In the genomic region with DNA sequence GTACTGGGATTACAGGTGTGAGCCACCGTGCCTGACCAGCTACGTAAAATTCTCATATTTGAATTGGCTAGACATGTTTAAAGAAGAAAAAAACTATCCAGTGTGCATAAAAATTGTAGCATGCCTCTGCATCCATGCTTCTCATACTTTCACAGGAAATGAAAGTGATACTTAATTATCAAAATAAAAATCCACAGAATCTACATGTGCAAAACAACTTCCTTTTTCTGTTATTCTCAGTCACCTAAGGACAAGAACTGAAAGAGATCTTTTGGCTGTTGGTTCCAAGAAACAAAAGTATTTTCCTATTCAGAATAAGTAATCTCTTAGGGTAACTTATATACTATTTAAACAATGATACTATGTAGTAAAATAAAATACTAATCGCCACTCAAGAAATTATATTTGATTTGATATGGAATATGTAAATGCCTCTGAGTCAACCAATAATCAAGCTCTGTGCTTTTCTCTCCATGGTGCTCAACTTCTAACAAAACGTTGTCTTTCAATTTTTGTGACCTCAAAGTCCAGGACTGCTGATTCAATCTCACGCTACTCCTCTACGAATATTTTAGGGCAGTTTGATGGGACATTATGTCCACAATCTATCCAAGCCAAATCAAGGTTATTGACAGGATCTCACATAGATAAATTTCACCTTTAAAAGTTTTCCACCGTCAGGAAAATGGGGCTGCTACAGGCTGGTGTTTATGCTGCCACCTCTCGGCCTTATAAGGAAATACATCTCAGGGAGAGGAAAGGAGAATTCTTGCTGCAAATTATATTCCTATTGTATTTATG, we compare ENCODE assay signal across 8 cellular contexts.
DNase-seq lines count a peak whose midpoint lies in the region; ATAC-seq, FAIRE-seq and TF ChIP-seq lines count a peak whose summit lies in the region.

No MANE protein-coding gene starts in this region.

- ATAC-seq in GM18870 (IDR thresholded peaks at IDR 0.05; ENCODE audit: unreplicated experiment) (peak; percentile 68), HG03558 (IDR thresholded peaks at IDR 0.05; ENCODE audit: extremely low read depth, unreplicated experiment) (peak; percentile 36)

- H3K27me3 ChIP-seq in effector memory CD4-positive, alpha-beta T cell (replicated peaks; ENCODE audit: control insufficient read depth, insufficient read depth, low read length, poor library complexity, severe bottlenecking): no peaks in the 10 kb centered on the region

- no peaks in the 10 kb centered on the region for H3K36me3 ChIP-seq in effector memory CD4-positive, alpha-beta T cell (ENCODE audit: control insufficient read depth, insufficient read depth, low read length)

- TF ChIP-seq CTCF in D721Med (IDR thresholded peaks at IDR 0.05; ENCODE audit: insufficient read depth, missing control alignments): peak; percentile 89
- peak; percentile 91 for TF ChIP-seq CTCF in choroid plexus epithelial cell (conservative IDR thresholded peaks at IDR 0.05; ENCODE audit: low read depth, low read length)

- H3K27ac ChIP-seq in effector memory CD4-positive, alpha-beta T cell (ENCODE audit: insufficient read depth, low read length, poor library complexity, severe bottlenecking): no peak overlapping the region

- DNase-seq in D721Med (ENCODE audit: insufficient read length, low spot score) (peak; percentile 39), RCC 7860 (ENCODE audit: low spot score) (peak; percentile 39), choroid plexus epithelial cell (ENCODE audit: low read depth) (peak; percentile 65), myocyte (ENCODE audit: low read depth) (peak; percentile 32), UCSD-AML1 (lab: John Stamatoyannopoulos, UW; ENCODE audit: unreplicated experiment) (no peak)
- no peak for DNase-seq in effector memory CD4-positive, alpha-beta T cell

- peaks cover 5% of the 10 kb centered on the region for H3K4me1 ChIP-seq in effector memory CD4-positive, alpha-beta T cell (ENCODE audit: control insufficient read depth, insufficient read depth, low read length, poor library complexity, severe bottlenecking)

- FAIRE-seq in D721Med (lab: Jason Lieb, UNC) (no peak), RCC 7860 (lab: Jason Lieb, UNC) (peak; percentile 7)

- H3K9me3 ChIP-seq in effector memory CD4-positive, alpha-beta T cell (ENCODE audit: control insufficient read depth, low read length): no peaks in the 10 kb centered on the region

- H3K4me3 ChIP-seq in choroid plexus epithelial cell (ENCODE audit: low read depth, low read length): no peak overlapping the region
- H3K4me3 ChIP-seq in effector memory CD4-positive, alpha-beta T cell (ENCODE audit: insufficient read depth, low read depth, low read length, poor library complexity, severe bottlenecking): no peak overlapping the region

Comparison
In these comparisons a context has a peak if more than half of its experiments do, and no peak if none do; other contexts are left out.
1. DNase-seq: peak in D721Med (single experiment), RCC 7860 (single experiment), choroid plexus epithelial cell (single experiment) and myocyte (single experiment); none in effector memory CD4-positive, alpha-beta T cell (0 of 3) and UCSD-AML1 (single experiment).